In the genomic region with DNA sequence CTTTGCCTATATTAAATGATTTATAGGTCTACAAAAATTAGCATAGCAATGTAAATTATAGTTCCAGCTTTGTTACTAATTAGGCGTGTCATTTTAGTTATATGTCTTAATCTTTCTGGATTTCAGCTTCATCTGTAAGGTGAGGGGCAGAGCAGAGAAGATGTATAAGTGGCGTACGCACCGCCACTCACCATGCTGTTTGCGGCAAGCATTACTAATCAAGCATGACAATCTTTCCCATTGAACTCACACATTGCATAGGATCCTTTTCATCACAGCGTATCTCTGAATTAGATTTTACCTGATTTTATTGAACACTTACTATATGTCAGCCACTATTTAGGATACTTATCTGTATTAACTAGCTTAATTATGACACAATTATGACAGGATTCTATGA, we compare ENCODE assay signal across 24 cellular contexts.
"Had no signal": no experiment of that assay in that cellular context is flagged by ENCODE, and none has a peak within 500 bp of the region (broad histone marks: within the 10 kb centered on the region; RNA-seq: fewer than 3 reads in every experiment).

No MANE protein-coding gene starts in this region.

- H3K36me3 ChIP-seq: adrenal gland, breast epithelium had no signal

- H3K27ac ChIP-seq: adrenal gland, body of pancreas, breast epithelium had no signal

- FAIRE-seq: astrocyte had no signal

- ATAC-seq: activated CD4-positive, alpha-beta T cell treated with anti-CD3 and anti-CD28 coated beads for 36 hours; activated CD4-positive, CD25-positive, alpha-beta regulatory T cell treated with anti-CD3 and anti-CD28 coated beads, Interleukin-2, amount 50 U/mL, for 24 hours; activated CD8-positive, alpha-beta T cell treated with anti-CD3 and anti-CD28 coated beads, Interleukin-2, amount 10 ng/mL, durations not matched to agents 7 days and 5 days; activated naive CD4-positive, alpha-beta T cell treated with anti-CD3 and anti-CD28 coated beads, Interleukin-2, amount 50 U/mL, for 72 hours; body of pancreas; WTC11 had no signal

- H3K27me3 ChIP-seq: adrenal gland, body of pancreas, breast epithelium had no signal

- H3K9me3 ChIP-seq: body of pancreas, breast epithelium had no signal

- H3K4me3 ChIP-seq: adrenal gland, body of pancreas, breast epithelium had no signal

- DNase-seq: activated CD4-positive, alpha-beta T cell treated with anti-CD3 and anti-CD28 coated beads for 36 hours; activated CD4-positive, alpha-beta T cell treated with anti-CD3 and anti-CD28 coated beads, Interleukin-2, amount 10 ng/mL, durations not matched to agents 7 days and 5 days; activated CD4-positive, alpha-beta T cell treated with anti-CD3 and anti-CD28 coated beads, Interleukin-2, amount 50 U/mL, for 48 hours; activated CD8-positive, alpha-beta T cell treated with anti-CD3 and anti-CD28 coated beads, Interleukin-2, amount 10 ng/mL, durations not matched to agents 7 days and 5 days; activated gamma-delta T cell treated with Interleukin-2 at 50 U/mL for 16 hours; activated naive CD4-positive, alpha-beta T cell treated with anti-CD3 and anti-CD28 coated beads for 36 hours; activated T-cell treated with anti-CD3 and anti-CD28 coated beads, Interleukin-2, amount 50 U/mL, for 24 hours; adrenal gland; body of pancreas; NCI-H1048; NCI-H1105 treated with DMSO at 0.1 percent for 48 hours; NCI-H1436; NCI-H1694; NCI-H1930; NCI-H2081 treated with DMSO at 0.1 percent for 48 hours; NCI-H226; NCI-H524; OCI-M1; Right ventricle myocardium superior had no signal

- H3K4me1 ChIP-seq: adrenal gland, body of pancreas, breast epithelium had no signal
